In genomic region chr17:70190959-70191805, GRCh38 we compare ENCODE assay signal across 1 cellular context.
A peak's percentile ranks its signal among the peaks of the same experiment; 100 is the strongest.
TF ChIP-seq lines count a peak whose summit lies in the region.

No MANE protein-coding gene starts in this region.

TF ChIP-seq in HepG2, 621 proteins besides CTCF, POLR2A, EP300 and RAD21:
- TF ChIP-seq MAFK (conservative IDR thresholded peaks at IDR 0.05 in 1 of 2, IDR thresholded peaks at IDR 0.05 in 1 of 2; ENCODE audit: low read length in 2 of 2) (peak; percentile 32 to 50; a peak in 3 of 4 replicates), KLF9 (CRISPR knock-in tag; IDR thresholded peaks at IDR 0.05; ENCODE audit: low read depth) (no peak)
